ENCODE assay signal across 27 cellular contexts in the genomic region with DNA sequence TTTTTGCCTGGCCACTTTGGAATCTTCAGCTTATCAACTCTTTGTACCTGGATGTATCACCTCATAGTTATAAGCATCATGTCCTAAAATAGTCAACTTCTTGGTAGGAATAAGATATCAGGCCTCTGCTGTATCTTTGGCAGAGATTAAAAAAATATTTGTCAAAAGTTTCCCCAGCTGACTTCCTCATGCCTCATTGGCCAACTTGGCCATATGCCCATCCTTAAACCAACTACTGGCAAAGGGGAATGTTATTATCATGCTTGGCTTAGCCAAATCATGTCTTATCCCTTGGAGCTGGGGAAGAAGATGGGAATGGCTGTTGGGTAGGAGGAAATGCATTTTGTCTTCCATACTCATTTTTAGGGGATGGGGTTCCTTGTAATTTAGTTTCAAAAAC. TPM values are rescaled to one million over a fixed set of nuclear protein-coding genes. Genes with fewer than 3 reads are reported as not detected.
A peak's percentile ranks its signal among the peaks of the same experiment; 100 is the strongest.
DNase-seq lines count a peak whose midpoint lies in the region; TF ChIP-seq lines count a peak whose summit lies in the region.
"Had no signal": no experiment of that assay in that cellular context is flagged by ENCODE, and none has a peak within 500 bp of the region (broad histone marks: within the 10 kb centered on the region; RNA-seq: fewer than 3 reads in every experiment).

No MANE protein-coding gene starts in this region.

- TF ChIP-seq CTCF in MCF 10A (IDR thresholded peaks at IDR 0.05; ENCODE audit: unreplicated experiment): no peak
- TF ChIP-seq CTCF in mammary epithelial cell (conservative IDR thresholded peaks at IDR 0.05 in 1 of 2, IDR thresholded peaks at IDR 0.05 in 1 of 2; ENCODE audit: extremely low read depth in 1 of 2, insufficient read depth in 1 of 2, low read depth in 1 of 2, low read length in 2 of 2): no peak
- TF ChIP-seq CTCF in epithelial cell of esophagus (IDR thresholded peaks at IDR 0.05; ENCODE audit: insufficient read depth, low read depth, low read length, missing control alignments): no peak
- TF ChIP-seq CTCF in thyroid gland (IDR thresholded peaks at IDR 0.05): no peak

- no peak overlapping the region for H3K4me3 Mint-ChIP-seq in MCF 10A (ENCODE audit: unreplicated experiment)
- H3K4me3 Mint-ChIP-seq: activated naive CD8-positive, alpha-beta T cell treated with anti-CD3 and anti-CD28 coated beads for 36 hours; nephron; T-helper 2 cell treated with Interferon-gamma antibody and Interleukin-4, amounts not matched to agents 5 μg/mL and 100 μg/mL, for 36 hours had no signal

- H3K4me2 ChIP-seq in mammary epithelial cell (ENCODE audit: insufficient read depth, low read depth, low read length): no peak overlapping the region

- no peak overlapping the region for H2AFZ ChIP-seq in mammary epithelial cell (ENCODE audit: low read depth, low read length)

- H3K9me3 ChIP-seq in mammary epithelial cell (replicated peaks; ENCODE audit: insufficient read depth, low read length): no peaks in the 10 kb centered on the region
- H3K9me3 ChIP-seq in thyroid gland: no peaks in the 10 kb centered on the region
- H3K9me3 ChIP-seq: ascending aorta, mucosa of descending colon, transverse colon had no signal

- H3K36me3 Mint-ChIP-seq in MCF 10A (ENCODE audit: insufficient read depth, unreplicated experiment): no peaks in the 10 kb centered on the region
- H3K36me3 Mint-ChIP-seq: activated naive CD8-positive, alpha-beta T cell treated with anti-CD3 and anti-CD28 coated beads for 36 hours had no signal

- H3K36me3 ChIP-seq in mammary epithelial cell (ENCODE audit: insufficient read depth, low read length) (no peaks in the 10 kb centered on the region), thyroid gland (no peaks in the 10 kb centered on the region)
- H3K36me3 ChIP-seq: ascending aorta, transverse colon had no signal

- no peaks in the 10 kb centered on the region for H3K4me1 ChIP-seq in mammary epithelial cell (ENCODE audit: insufficient read depth, low read length)
- H3K4me1 ChIP-seq in thyroid gland: peaks cover 3 to 8% of the 10 kb centered on the region in 2 donors
- H3K4me1 ChIP-seq: ascending aorta had no signal

- no peak overlapping the region for H3K27ac ChIP-seq in mammary epithelial cell (ENCODE audit: insufficient read depth, low read depth, low read length)
- no peak overlapping the region for H3K27ac ChIP-seq in thyroid gland
- H3K27ac ChIP-seq: ascending aorta, skin epidermis, transverse colon, VCaP had no signal

- peaks cover 60% of the 10 kb centered on the region for H3K27me3 Mint-ChIP-seq in MCF 10A (ENCODE audit: insufficient read depth, unreplicated experiment)

- DNase-seq in MCF 10A (ENCODE audit: unreplicated experiment) (peak; percentile 44), mammary epithelial cell (no peak), NCI-H2171 treated with DMSO at 0.1 percent for 48 hours (lab: John Stamatoyannopoulos, UW) (peak; percentile 85), epithelial cell of esophagus (ENCODE audit: low read depth) (peak; percentile 11), thyroid gland (peak; percentile 60 to 70), iPS-NIHi11 (ENCODE audit: low spot score) (no peak), NCI-H345 (lab: John Stamatoyannopoulos, UW) (no peak)
- DNase-seq in central memory CD4-positive, alpha-beta T cell: no peak
- DNase-seq: activated CD4-positive, alpha-beta T cell treated with anti-CD3 and anti-CD28 coated beads for 4 hours; activated naive CD8-positive, alpha-beta T cell treated with anti-CD3 and anti-CD28 coated beads for 36 hours; activated T-cell treated with anti-CD3 and anti-CD28 coated beads for 4 hours; caudate nucleus; DND-41; head of caudate nucleus; KBM-7; mucosa of descending colon; NCI-H2227 treated with DMSO at 0.1 percent for 48 hours; NCI-H82; OCI-M1; transverse colon had no signal

- intact Hi-C loops in MCF 10A (cut with micrococcal nuclease): no loop called here
- intact Hi-C loops in mammary epithelial cell (cut with micrococcal nuclease): no loop called here
- intact Hi-C loops in thyroid gland (cut with DNase I): no loop called here

- H3K9ac ChIP-seq in mammary epithelial cell (ENCODE audit: insufficient read depth, low read length): no peak overlapping the region

- no peaks in the 10 kb centered on the region for H3K27me3 ChIP-seq in mammary epithelial cell (ENCODE audit: insufficient read depth, low read length)
- no peaks in the 10 kb centered on the region for H3K27me3 ChIP-seq in thyroid gland
- H3K27me3 ChIP-seq: ascending aorta, transverse colon had no signal

- peaks cover 5% of the 10 kb centered on the region for H3K4me1 Mint-ChIP-seq in MCF 10A (ENCODE audit: insufficient read depth, unreplicated experiment)
- H3K4me1 Mint-ChIP-seq: activated naive CD8-positive, alpha-beta T cell treated with anti-CD3 and anti-CD28 coated beads for 36 hours had no signal

- H4K20me1 ChIP-seq in mammary epithelial cell (ENCODE audit: insufficient read depth, low read length): no peaks in the 10 kb centered on the region

- H3K27ac Mint-ChIP-seq in MCF 10A (ENCODE audit: low read depth, unreplicated experiment): no peak overlapping the region
- H3K27ac Mint-ChIP-seq: activated naive CD8-positive, alpha-beta T cell treated with anti-CD3 and anti-CD28 coated beads for 36 hours; nephron; T-helper 2 cell treated with Interferon-gamma antibody and Interleukin-4, amounts not matched to agents 5 μg/mL and 100 μg/mL, for 36 hours had no signal

- no peak for TF ChIP-seq POLR2A in thyroid gland (IDR thresholded peaks at IDR 0.05)

- CTCF ChIA-PET in MCF 10A (lab: Yijun Ruan, JAX) (interaction anchor here (0.9 to 1.3 kb wide), 2 partner anchors 87 to 167 kb away, joined by 4 to 5 read pairs; no protein-coding TSS in a partner anchor), mammary epithelial cell (lab: Charles Lee; ENCODE audit: low non-redundant PET) (no interaction called here)

- no peaks in the 10 kb centered on the region for H3K9me3 Mint-ChIP-seq in MCF 10A (ENCODE audit: unreplicated experiment)
- H3K9me3 Mint-ChIP-seq: activated naive CD8-positive, alpha-beta T cell treated with anti-CD3 and anti-CD28 coated beads for 36 hours; nephron; T-helper 2 cell treated with Interferon-gamma antibody and Interleukin-4, amounts not matched to agents 5 μg/mL and 100 μg/mL, for 36 hours had no signal

- no TSS peak for BruUV-seq in MCF 10A (replicated peaks; lab: Mats Ljungman, UMichigan)
- BruUV-seq in mammary epithelial cell (replicated peaks; lab: Mats Ljungman, UMichigan): no TSS peak

- POLR2A ChIA-PET in MCF 10A (lab: Yijun Ruan, JAX): interaction anchor here (1.6 kb wide), 1 partner anchor 21 kb away, joined by 7 read pairs; no protein-coding TSS in a partner anchor

- no peak overlapping the region for H3K4me3 ChIP-seq in mammary epithelial cell (replicated peaks in 1 of 3; ENCODE audit: insufficient read depth in 1 of 3, low read depth in 2 of 3, low read length in 3 of 3)
- no peak overlapping the region for H3K4me3 ChIP-seq in epithelial cell of esophagus (ENCODE audit: low read length)
- H3K4me3 ChIP-seq in thyroid gland (replicated peaks in 1 of 3): no peak overlapping the region
- H3K4me3 ChIP-seq: ascending aorta, lung, mucosa of descending colon, skin epidermis, transverse colon had no signal

- dilution Hi-C loops in mammary epithelial cell (cut with HindIII; ENCODE audit: low sequenced_read_pairs): loop anchor here (10.0 kb wide), 1 partner anchor 59 kb away; no protein-coding TSS in a partner anchor

- no peaks in the 10 kb centered on the region for H3K79me2 ChIP-seq in mammary epithelial cell (ENCODE audit: insufficient read depth, low read length)

- in situ Hi-C loops in mammary epithelial cell (cut with MboI; ENCODE audit: low sequenced_read_pairs in 2 of 2): no loop called here

RNA-seq across cellular contexts. Expression of a gene that starts 23.4 kb away (rescaled TPM):
- total RNA-seq in MCF 10A (2022): 0.29 and 0.98 TPM in 2 replicates
- total RNA-seq in mammary epithelial cell: 10 to 100 TPM; 37.6 to 94.9 TPM
- 12.7 TPM for polyA plus RNA-seq in mammary epithelial cell
- polyA minus RNA-seq in mammary epithelial cell: 28.6 TPM
- total RNA-seq in thyroid gland: 1 to 10 TPM; 3.6 to 9.4 (median 3.9) TPM
- total RNA-seq: osteocyte had no signal

Comparison
In these comparisons a context has a peak if more than half of its experiments do, and no peak if none do; other contexts are left out.
1. DNase-seq: peak in MCF 10A (single experiment), NCI-H2171 treated with DMSO at 0.1 percent for 48 hours (single experiment), epithelial cell of esophagus (single experiment) and thyroid gland (2 of 2); none in mammary epithelial cell (single experiment), iPS-NIHi11 (single experiment), NCI-H345 (single experiment) and central memory CD4-positive, alpha-beta T cell (single experiment).